Comparison of ENCODE assay signal across 35 cellular contexts in the genomic region with DNA sequence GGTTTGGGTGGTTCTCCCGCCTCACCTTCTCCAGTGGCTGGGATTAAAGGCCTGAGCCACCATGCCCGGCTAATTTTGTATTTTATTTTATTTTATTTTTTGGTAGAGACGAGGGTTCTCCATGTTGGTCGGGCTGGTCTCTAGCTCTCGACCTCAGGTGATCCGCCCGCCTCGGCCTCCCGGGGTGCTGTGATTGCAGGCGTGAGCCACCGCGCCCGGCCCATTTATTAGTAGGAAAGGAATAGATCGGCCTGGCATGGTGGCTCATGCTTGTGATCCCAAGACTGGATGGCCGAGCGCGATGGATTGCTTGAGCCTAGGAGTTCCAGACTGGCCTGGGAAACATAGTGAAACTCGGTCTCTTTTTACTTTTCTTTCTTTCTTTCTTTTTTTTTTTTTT.
"Had no signal": no experiment of that assay in that cellular context is flagged by ENCODE, and none has a peak within 500 bp of the region (broad histone marks: within the 10 kb centered on the region; RNA-seq: fewer than 3 reads in every experiment).

No MANE protein-coding gene starts in this region.

- H3K36me3 Mint-ChIP-seq: activated CD4-positive, alpha-beta memory T cell treated with anti-CD3 and anti-CD28 coated beads for 36 hours; activated naive CD4-positive, alpha-beta T cell treated with anti-CD3 and anti-CD28 coated beads, Interleukin-2, amount 10 ng/mL, durations not matched to agents 7 days and 5 days; brain had no signal

- H3K9me3 Mint-ChIP-seq: activated CD4-positive, alpha-beta memory T cell treated with anti-CD3 and anti-CD28 coated beads for 36 hours; activated CD8-positive, alpha-beta T cell treated with anti-CD3 and anti-CD28 coated beads for 36 hours had no signal

- ATAC-seq: activated CD8-positive, alpha-beta T cell treated with anti-CD3 and anti-CD28 coated beads for 36 hours; activated naive CD8-positive, alpha-beta T cell treated with anti-CD3 and anti-CD28 coated beads, Interleukin-2, amount 50 U/mL, for 24 hours had no signal

- H3K27me3 Mint-ChIP-seq: activated CD4-positive, alpha-beta memory T cell treated with anti-CD3 and anti-CD28 coated beads for 36 hours; activated CD4-positive, alpha-beta T cell treated with anti-CD3 and anti-CD28 coated beads, Interleukin-2, amount 10 ng/mL, durations not matched to agents 24 days and 14 days; activated CD8-positive, alpha-beta T cell treated with anti-CD3 and anti-CD28 coated beads for 36 hours; activated naive CD4-positive, alpha-beta T cell treated with anti-CD3 and anti-CD28 coated beads, Interleukin-2, amount 50 U/mL, for 24 hours; activated naive CD8-positive, alpha-beta T cell; activated naive CD8-positive, alpha-beta T cell treated with anti-CD3 and anti-CD28 coated beads, Interleukin-2, amount 10 ng/mL, durations not matched to agents 7 days and 5 days; activated naive CD8-positive, alpha-beta T cell treated with anti-CD3 and anti-CD28 coated beads, Interleukin-2, amount 50 U/mL, for 24 hours; central memory CD8-positive, alpha-beta T cell had no signal

- H3K36me3 ChIP-seq: ascending aorta, cardiac muscle cell had no signal

- H3K27ac Mint-ChIP-seq: activated B cell treated with CpG ODN at 0.5 μM for 24 hours; activated CD4-positive, alpha-beta memory T cell treated with anti-CD3 and anti-CD28 coated beads for 36 hours; activated CD4-positive, alpha-beta T cell treated with anti-CD3 and anti-CD28 coated beads, Interleukin-2, amount 10 ng/mL, durations not matched to agents 24 days and 14 days; activated CD8-positive, alpha-beta T cell treated with anti-CD3 and anti-CD28 coated beads for 36 hours; activated naive CD4-positive, alpha-beta T cell treated with anti-CD3 and anti-CD28 coated beads, Interleukin-2, amount 10 ng/mL, durations not matched to agents 7 days and 5 days; activated naive CD4-positive, alpha-beta T cell treated with anti-CD3 and anti-CD28 coated beads, Interleukin-2, amount 50 U/mL, for 24 hours; activated naive CD8-positive, alpha-beta T cell; activated naive CD8-positive, alpha-beta T cell treated with anti-CD3 and anti-CD28 coated beads, Interleukin-2, amount 10 ng/mL, durations not matched to agents 7 days and 5 days; activated naive CD8-positive, alpha-beta T cell treated with anti-CD3 and anti-CD28 coated beads, Interleukin-2, amount 50 U/mL, for 24 hours; activated T-helper 2 cell treated with anti-CD3 and anti-CD28 coated beads, Interferon-gamma antibody, Interleukin-2, Interleukin-4, amounts not matched to agents 10 μg/mL and 5 μg/mL and 100 μg/mL, durations not matched to agents 14 hours and 24 hours and 36 hours; brain; T-helper 1 cell treated with Interleukin-12 subunit alpha and Interleukin-12 subunit beta and Interleukin-4 antibody, amounts not matched to agents 30 μg/mL and 1 μg/mL, for 36 hours; T-helper 2 cell treated with Interferon-gamma antibody and Interleukin-4, amounts not matched to agents 5 μg/mL and 100 μg/mL, for 36 hours had no signal

- H3K4me3 ChIP-seq: ascending aorta, cardiac muscle cell had no signal

- H3K4me1 Mint-ChIP-seq: activated B cell treated with CpG ODN at 0.5 μM for 24 hours; central memory CD8-positive, alpha-beta T cell had no signal

- H3K4me3 Mint-ChIP-seq: activated B cell treated with CpG ODN at 0.5 μM for 24 hours; activated CD4-positive, alpha-beta memory T cell treated with anti-CD3 and anti-CD28 coated beads for 36 hours; activated CD4-positive, alpha-beta T cell treated with anti-CD3 and anti-CD28 coated beads, Interleukin-2, amount 10 ng/mL, durations not matched to agents 24 days and 14 days; activated CD8-positive, alpha-beta T cell treated with anti-CD3 and anti-CD28 coated beads for 36 hours; activated naive CD4-positive, alpha-beta T cell treated with anti-CD3 and anti-CD28 coated beads, Interleukin-2, amount 10 ng/mL, durations not matched to agents 7 days and 5 days; activated naive CD4-positive, alpha-beta T cell treated with anti-CD3 and anti-CD28 coated beads, Interleukin-2, amount 50 U/mL, for 24 hours; activated naive CD8-positive, alpha-beta T cell; activated naive CD8-positive, alpha-beta T cell treated with anti-CD3 and anti-CD28 coated beads, Interleukin-2, amount 10 ng/mL, durations not matched to agents 7 days and 5 days; activated naive CD8-positive, alpha-beta T cell treated with anti-CD3 and anti-CD28 coated beads, Interleukin-2, amount 50 U/mL, for 24 hours; brain; central memory CD8-positive, alpha-beta T cell; T-helper 1 cell treated with Interleukin-12 subunit alpha and Interleukin-12 subunit beta and Interleukin-4 antibody, amounts not matched to agents 30 μg/mL and 1 μg/mL, for 36 hours; T-helper 2 cell treated with Interferon-gamma antibody and Interleukin-4, amounts not matched to agents 5 μg/mL and 100 μg/mL, for 36 hours had no signal

- H3K4me1 ChIP-seq: ascending aorta had no signal

- H3K27me3 ChIP-seq: ascending aorta, cardiac muscle cell had no signal

- H3K27ac ChIP-seq: ascending aorta, cardiac muscle cell, VCaP had no signal

- DNase-seq: activated B cell treated with CpG ODN at 0.5 μM for 24 hours; activated CD4-positive, alpha-beta memory T cell treated with anti-CD3 and anti-CD28 coated beads for 36 hours; activated CD4-positive, alpha-beta T cell treated with anti-CD3 and anti-CD28 coated beads for 4 hours; activated CD4-positive, alpha-beta T cell treated with anti-CD3 and anti-CD28 coated beads, Interleukin-2, amount 10 ng/mL, durations not matched to agents 24 days and 14 days; activated CD4-positive, alpha-beta T cell treated with anti-CD3 and anti-CD28 coated beads, Interleukin-2, amount 50 U/mL, for 1 hour; activated CD4-positive, alpha-beta T cell treated with anti-CD3 and anti-CD28 coated beads, Interleukin-2, amount 50 U/mL, for 4 hours; activated CD4-positive, CD25-positive, alpha-beta regulatory T cell treated with anti-CD3 and anti-CD28 coated beads, Interleukin-2, amount 50 U/mL, for 72 hours; activated CD8-positive, alpha-beta memory T cell treated with anti-CD3 and anti-CD28 coated beads, Interleukin-2, amount 50 U/mL, for 4 hours; activated CD8-positive, alpha-beta T cell treated with anti-CD3 and anti-CD28 coated beads for 36 hours; activated effector memory CD4-positive, alpha-beta T cell treated with Interleukin-2 at 50 U/mL for 16 hours; activated gamma-delta T cell; activated naive CD4-positive, alpha-beta T cell treated with anti-CD3 and anti-CD28 coated beads, Interleukin-2, amount 10 ng/mL, durations not matched to agents 7 days and 5 days; activated naive CD4-positive, alpha-beta T cell treated with Interleukin-2 at 50 U/mL for 16 hours; activated naive CD8-positive, alpha-beta T cell treated with anti-CD3 and anti-CD28 coated beads, Interleukin-2, amount 10 ng/mL, durations not matched to agents 7 days and 5 days; activated naive CD8-positive, alpha-beta T cell treated with anti-CD3 and anti-CD28 coated beads, Interleukin-2, amount 50 U/mL, for 24 hours; activated T-cell treated with anti-CD3 and anti-CD28 coated beads for 4 hours; activated T-cell treated with anti-CD3 and anti-CD28 coated beads, Interleukin-2, amount 50 U/mL, for 1 hour; activated T-cell treated with anti-CD3 and anti-CD28 coated beads, Interleukin-2, amount 50 U/mL, for 48 hours; amygdala; anterior cingulate cortex; caudate nucleus; cerebellar nuclear complex; T-helper 1 cell; T-helper 2 cell; T-helper 9 cell had no signal

- H3K9me3 ChIP-seq: ascending aorta had no signal
